In genomic region chr9:20728493-20729220, GRCh38 we compare ENCODE assay signal across 15 cellular contexts. TPM values are rescaled to one million over a fixed set of nuclear protein-coding genes. Genes with fewer than 3 reads are reported as not detected.
DNase-seq lines count a peak whose midpoint lies in the region; ATAC-seq and TF ChIP-seq lines count a peak whose summit lies in the region.
"Had no signal": no experiment of that assay in that cellular context is flagged by ENCODE, and none has a peak within 500 bp of the region (broad histone marks: within the 10 kb centered on the region; RNA-seq: fewer than 3 reads in every experiment).

No MANE protein-coding gene starts in this region.

- no peak overlapping the region for H3K27ac Mint-ChIP-seq in activated T-cell treated with anti-CD3 and anti-CD28 coated beads, Interleukin-2, amount 50 U/mL, for 24 hours

- H3K9me3 Mint-ChIP-seq in activated T-cell treated with anti-CD3 and anti-CD28 coated beads, Interleukin-2, amount 50 U/mL, for 24 hours: no peaks in the 10 kb centered on the region
- H3K9me3 Mint-ChIP-seq: CD14-positive monocyte had no signal

- DNase-seq in ELR (ENCODE audit: low read depth) (peak; percentile 8), MG63 (peak; percentile 23), cardiac fibroblast (ENCODE audit: low read depth in 2 of 2) (peak; percentile 68 to 78), lung microvascular endothelial cell (ENCODE audit: low read depth in 2 of 2) (peak; percentile 54 to 88), NCI-H1417 treated with DMSO at 0.1 percent for 48 hours (lab: John Stamatoyannopoulos, UW) (no peak)
- DNase-seq in activated CD4-positive, alpha-beta T cell treated with anti-CD3 and anti-CD28 coated beads for 1 hour: no peak
- no peak for DNase-seq in activated T-cell treated with anti-CD3 and anti-CD28 coated beads, Interleukin-2, amount 50 U/mL, for 24 hours
- DNase-seq: activated naive CD4-positive, alpha-beta T cell; MV-4-11; NCI-H774; Right ventricle myocardium superior; stimulated activated CD4-positive, alpha-beta T cell treated with anti-CD3 and anti-CD28 coated beads, Interleukin-12 subunit alpha, Interleukin-12 subunit beta, amount 100 ng/mL, for 4 hours had no signal

- H3K4me1 Mint-ChIP-seq in activated T-cell treated with anti-CD3 and anti-CD28 coated beads, Interleukin-2, amount 50 U/mL, for 24 hours (ENCODE audit: low read depth): peaks cover 23% of the 10 kb centered on the region

- no peak for TF ChIP-seq CTCF in cardiac fibroblast (IDR thresholded peaks at IDR 0.05; ENCODE audit: low read depth, low read length)

- H3K36me3 ChIP-seq in MG63: peaks cover 67% of the 10 kb centered on the region

- H3K4me3 ChIP-seq in MG63 (no peak overlapping the region), cardiac fibroblast (replicated peaks in 1 of 2; ENCODE audit: low read depth in 2 of 2, low read length in 2 of 2) (no peak overlapping the region)

- peaks cover 7% of the 10 kb centered on the region for H3K9me3 ChIP-seq in MG63

- H3K27me3 ChIP-seq in MG63: no peaks in the 10 kb centered on the region

- H3K36me3 Mint-ChIP-seq in activated T-cell treated with anti-CD3 and anti-CD28 coated beads, Interleukin-2, amount 50 U/mL, for 24 hours (ENCODE audit: low read depth): peaks cover 28% of the 10 kb centered on the region

- no peak for ATAC-seq in activated CD4-positive, CD25-positive, alpha-beta regulatory T cell treated with anti-CD3 and anti-CD28 coated beads, Interleukin-2, amount 50 U/mL, for 24 hours
- ATAC-seq: HCT116 had no signal

- H3K4me3 Mint-ChIP-seq in activated T-cell treated with anti-CD3 and anti-CD28 coated beads, Interleukin-2, amount 50 U/mL, for 24 hours: no peak overlapping the region
- H3K4me3 Mint-ChIP-seq: CD14-positive monocyte had no signal

- H3K27me3 Mint-ChIP-seq in activated T-cell treated with anti-CD3 and anti-CD28 coated beads, Interleukin-2, amount 50 U/mL, for 24 hours: no peaks in the 10 kb centered on the region

RNA-seq across cellular contexts. Expression of gene FOCAD, which starts 44.6 kb away (rescaled TPM):
- total RNA-seq in MG63 (2014; rRNA removed; shearing (Covaris generic); ENCODE audit: low replicate concordance): 82.1 and 95.4 TPM in 2 replicates
- 77.1 and 102 TPM in 2 replicates for total RNA-seq in lung microvascular endothelial cell

Comparison
In these comparisons a context has a peak if more than half of its experiments do, and no peak if none do; other contexts are left out.
1. DNase-seq: peak in ELR (single experiment), MG63 (single experiment), cardiac fibroblast (2 of 2) and lung microvascular endothelial cell (2 of 2); none in activated CD4-positive, alpha-beta T cell treated with anti-CD3 and anti-CD28 coated beads for 1 hour (single experiment), NCI-H1417 treated with DMSO at 0.1 percent for 48 hours (single experiment) and activated T-cell treated with anti-CD3 and anti-CD28 coated beads, Interleukin-2, amount 50 U/mL, for 24 hours (single experiment).